Comparison of ENCODE assay signal across 25 cellular contexts in the genomic region with DNA sequence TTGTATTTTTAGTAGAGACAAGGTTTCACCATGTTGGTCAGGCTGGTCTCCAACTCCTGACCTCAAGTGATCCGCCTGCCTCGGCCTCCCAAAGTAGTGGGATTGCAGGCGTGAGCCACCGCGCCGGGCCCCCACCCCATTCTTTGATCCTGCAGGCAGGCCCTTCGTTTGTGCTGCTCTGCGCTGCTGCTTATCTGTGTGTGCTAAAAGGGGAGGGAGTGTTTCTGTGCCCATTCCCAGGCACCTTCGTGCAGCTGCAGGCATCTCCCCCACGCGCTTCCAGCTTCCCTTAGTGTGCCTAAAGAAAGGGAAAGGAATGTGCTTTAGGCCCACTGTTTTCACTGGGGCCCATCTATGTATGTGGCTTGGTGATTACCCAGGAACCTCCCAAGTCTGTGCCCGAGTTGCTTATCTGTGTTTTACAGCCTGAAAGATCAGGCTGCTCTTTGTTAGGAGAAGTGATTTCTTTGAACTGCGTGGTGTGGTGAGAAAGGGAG. TPM values are rescaled to one million over a fixed set of nuclear protein-coding genes. Genes with fewer than 3 reads are reported as not detected.
DNase-seq lines count a peak whose midpoint lies in the region; ATAC-seq, FAIRE-seq and TF ChIP-seq lines count a peak whose summit lies in the region.
"Had no signal": no experiment of that assay in that cellular context is flagged by ENCODE, and none has a peak within 500 bp of the region (broad histone marks: within the 10 kb centered on the region; RNA-seq: fewer than 3 reads in every experiment).

No MANE protein-coding gene starts in this region.

- CTCF ChIA-PET in CD4-positive, alpha-beta T cell (lab: Charles Lee) = no interaction called here

- H3K36me3 ChIP-seq in H7 (replicated peaks; ENCODE audit: control insufficient read depth, insufficient read depth, low read length) = peaks cover 1% of the 10 kb centered on the region; the same call in 1 of the 2 replicates
- peaks cover 0 to 3% (median 0%) of the 10 kb centered on the region in 3 donors for H3K36me3 ChIP-seq in pancreas
- H3K36me3 ChIP-seq: prostate gland had no signal

- no peaks in the 10 kb centered on the region for H3K9me3 Mint-ChIP-seq in CD4-positive, alpha-beta T cell
- H3K9me3 Mint-ChIP-seq: activated naive CD4-positive, alpha-beta T cell treated with anti-CD3 and anti-CD28 coated beads, Interleukin-2, amount 10 ng/mL, durations not matched to agents 7 days and 5 days; CD8-positive, alpha-beta T cell; memory B cell; natural killer cell; T-cell had no signal

- H3K27ac ChIP-seq in CD4-positive, alpha-beta T cell (ENCODE audit: low read depth, low read length) = no peak overlapping the region
- H3K27ac ChIP-seq in pancreas = no peak overlapping the region
- H3K27ac ChIP-seq: prostate gland, skin epidermis, suprapubic skin had no signal

- peak overlapping the region; percentile 9 for H3K27ac Mint-ChIP-seq in CD4-positive, alpha-beta T cell
- H3K27ac Mint-ChIP-seq: CD8-positive, alpha-beta T cell; memory B cell; natural killer cell had no signal

- H3K4me1 ChIP-seq in pancreas = no peaks in the 10 kb centered on the region
- H3K4me1 ChIP-seq: prostate gland, suprapubic skin had no signal

- no peak for FAIRE-seq in pancreas (lab: Jason Lieb, UNC)
- FAIRE-seq: astrocyte, H1, keratinocyte had no signal

- 35 to 37% methylated on average over 13 of the region's 13 CpGs for WGBS in pancreas, 2 donors

- H3K36me3 Mint-ChIP-seq in CD4-positive, alpha-beta T cell (ENCODE audit: low read depth) = peaks cover 21% of the 10 kb centered on the region
- H3K36me3 Mint-ChIP-seq: natural killer cell had no signal

- peaks cover 10% of the 10 kb centered on the region for H3K4me1 Mint-ChIP-seq in CD4-positive, alpha-beta T cell (ENCODE audit: low read depth)
- H3K4me1 Mint-ChIP-seq: activated naive CD4-positive, alpha-beta T cell treated with anti-CD3 and anti-CD28 coated beads, Interleukin-2, amount 10 ng/mL, durations not matched to agents 7 days and 5 days had no signal

- no peaks in the 10 kb centered on the region for H3K27me3 Mint-ChIP-seq in CD4-positive, alpha-beta T cell
- H3K27me3 Mint-ChIP-seq: activated naive CD4-positive, alpha-beta T cell treated with anti-CD3 and anti-CD28 coated beads, Interleukin-2, amount 10 ng/mL, durations not matched to agents 7 days and 5 days; memory B cell; T-cell had no signal

- POLR2A ChIA-PET in CD4-positive, alpha-beta T cell (lab: Charles Lee) = no interaction called here

- DNase-seq in CD4-positive, alpha-beta T cell = no peak
- DNase-seq in H7 = peak; percentile 26
- DNase-seq in erythroblast (lab: John Stamatoyannopoulos, UW) = peak; percentile 71 to 86
- DNase-seq in pancreas = no peak
- no peak for DNase-seq in COLO829 (ENCODE audit: low spot score)
- DNase-seq: activated naive CD4-positive, alpha-beta T cell treated with anti-CD3 and anti-CD28 coated beads, Interleukin-2, amount 10 ng/mL, durations not matched to agents 7 days and 5 days; activated T-cell treated with anti-CD3 and anti-CD28 coated beads, Interleukin-2, amount 50 U/mL, for 1 hour; CD8-positive, alpha-beta T cell; hypothalamus; natural killer cell; NCI-H1092; NCI-H2081 treated with DMSO at 0.1 percent for 48 hours; NCI-H510A treated with DMSO at 0.1 percent for 48 hours; T-cell had no signal

- ATAC-seq in CD4-positive, alpha-beta T cell (ENCODE audit: poor library complexity) = no peak
- ATAC-seq in pancreas = peak; percentile 26 to 61 (median 48)
- no peak for ATAC-seq in esophagus mucosa
- ATAC-seq in GM18868 (IDR thresholded peaks at IDR 0.05; ENCODE audit: unreplicated experiment) = no peak
- ATAC-seq: CD8-positive, alpha-beta T cell; natural killer cell; T-cell had no signal

- no peak for TF ChIP-seq CTCF in CD4-positive, alpha-beta T cell (IDR thresholded peaks at IDR 0.05)
- TF ChIP-seq CTCF in pancreas (IDR thresholded peaks at IDR 0.05) = no peak

- H3K4me3 ChIP-seq in H7 (ENCODE audit: insufficient read depth, low read depth, low read length) (no peak overlapping the region), pancreas (no peak overlapping the region)
- H3K4me3 ChIP-seq: prostate gland, skin epidermis, suprapubic skin had no signal

- no peaks in the 10 kb centered on the region for H3K9me3 ChIP-seq in CD4-positive, alpha-beta T cell (ENCODE audit: control insufficient read depth, low read length)
- no peaks in the 10 kb centered on the region for H3K9me3 ChIP-seq in pancreas
- H3K9me3 ChIP-seq: prostate gland, suprapubic skin had no signal

- TF ChIP-seq POLR2A in erythroblast (IDR thresholded peaks at IDR 0.05; ENCODE audit: low read length) = no peak

- H3K4me3 Mint-ChIP-seq in CD4-positive, alpha-beta T cell = no peak overlapping the region
- H3K4me3 Mint-ChIP-seq: activated naive CD4-positive, alpha-beta T cell treated with anti-CD3 and anti-CD28 coated beads, Interleukin-2, amount 10 ng/mL, durations not matched to agents 7 days and 5 days; CD8-positive, alpha-beta T cell; memory B cell; natural killer cell; T-cell had no signal

- intact Hi-C loops in CD4-positive, alpha-beta T cell (cut with DNase I, micrococcal nuclease) = no loop called here
- intact Hi-C loops in pancreas (cut with DNase I) = loop anchor here in 1 of 3 donors (5.0 kb wide), 1 partner anchor 110 kb away; no protein-coding TSS in a partner anchor

- no peaks in the 10 kb centered on the region for H3K27me3 ChIP-seq in CD4-positive, alpha-beta T cell (ENCODE audit: control insufficient read depth, insufficient read depth, low read length)
- no peaks in the 10 kb centered on the region for H3K27me3 ChIP-seq in H7 (ENCODE audit: control insufficient read depth, insufficient read depth, low read length)
- H3K27me3 ChIP-seq in pancreas = no peaks in the 10 kb centered on the region
- H3K27me3 ChIP-seq: suprapubic skin had no signal

RNA-seq across cellular contexts. Expression of gene EPN1, which starts 27.2 kb away (rescaled TPM):
- total RNA-seq in CD4-positive, alpha-beta T cell = 10 to 100 TPM; 39.0 to 40.5 TPM
- total RNA-seq in H7 (2014; rRNA removed; shearing (Covaris generic)) = 156 and 157 TPM in 2 replicates
- total RNA-seq in pancreas = 100 to 1,000 TPM in 1 of 6 donors, 10 to 100 TPM in 5; 64.9 to 102 (median 84.6) TPM
- 10 to 100 TPM; 38.4 to 76.8 TPM for polyA plus RNA-seq in pancreas
- total RNA-seq in esophagus mucosa = 91.9 TPM

RNA-seq across cellular contexts. Expression of gene NLRP9, which starts 36.0 kb away (rescaled TPM):
- total RNA-seq in CD4-positive, alpha-beta T cell = not detected
- total RNA-seq in H7 (2014; rRNA removed; shearing (Covaris generic)) = not detected in 2 replicates
- under 1 TPM in 2 of 6 donors, not detected in 4; 0.09 to 0.12 TPM for total RNA-seq in pancreas
- polyA plus RNA-seq in pancreas = under 1 TPM; 0.04 to 0.05 TPM
- total RNA-seq in esophagus mucosa = not detected
- total RNA-seq: astrocyte; CD8-positive, alpha-beta T cell; Daoy; H1; LHCN-M2; natural killer cell; suprapubic skin; T-cell had no signal
- polyA plus RNA-seq: H1, keratinocyte had no signal

RNA-seq across cellular contexts. Expression of gene U2AF2, which starts 47.3 kb away (rescaled TPM):
- 100 to 1,000 TPM; 209 to 212 TPM for total RNA-seq in CD4-positive, alpha-beta T cell
- 231 and 289 TPM in 2 replicates for total RNA-seq in H7 (2014; rRNA removed; shearing (Covaris generic))
- 10 to 100 TPM; 38.4 to 97.0 (median 58.8) TPM for total RNA-seq in pancreas
- 100 to 1,000 TPM in 1 of 2 donors, 10 to 100 TPM in 1; 74.8 to 113 TPM for polyA plus RNA-seq in pancreas
- 108 TPM for total RNA-seq in esophagus mucosa

RNA-seq across cellular contexts. Expression of gene CCDC106, which starts 54.2 kb away (rescaled TPM):
- 1 to 10 TPM; 1.7 to 1.8 TPM for total RNA-seq in CD4-positive, alpha-beta T cell
- total RNA-seq in H7 (2014; rRNA removed; shearing (Covaris generic)) = 13.2 and 14.4 TPM in 2 replicates
- 1 to 10 TPM; 3.2 to 6.2 (median 5.0) TPM for total RNA-seq in pancreas
- 10 to 100 TPM; 20.7 to 22.8 TPM for polyA plus RNA-seq in pancreas
- total RNA-seq in esophagus mucosa = 4.7 TPM

RNA-seq across cellular contexts. Expression of gene RFPL4A, which starts 56.7 kb away (rescaled TPM):
- not detected for total RNA-seq in CD4-positive, alpha-beta T cell
- total RNA-seq in H7 (2014; rRNA removed; shearing (Covaris generic)) = not detected in 2 replicates
- under 1 TPM in 2 of 6 donors, not detected in 4; 0.17 to 0.75 TPM for total RNA-seq in pancreas
- under 1 TPM in 1 of 2 donors, not detected in 1; 0.70 TPM for polyA plus RNA-seq in pancreas
- total RNA-seq in esophagus mucosa = not detected
- total RNA-seq: CD8-positive, alpha-beta T cell; H1; LHCN-M2; natural killer cell; suprapubic skin; T-cell had no signal
- polyA plus RNA-seq: H1, keratinocyte had no signal

Comparison
In these comparisons a context has a peak if more than half of its experiments do, and no peak if none do; other contexts are left out.
1. ATAC-seq: peak in pancreas (4 of 4); none in CD4-positive, alpha-beta T cell (single experiment), esophagus mucosa (single experiment) and GM18868 (single experiment).
2. DNase-seq: peak in H7 (single experiment) and erythroblast (2 of 2); none in CD4-positive, alpha-beta T cell (0 of 10), pancreas (0 of 6) and COLO829 (single experiment).